Comparison of ENCODE assay signal across 28 cellular contexts in genomic region chr1:241343956-241344355, GRCh38.
"Had no signal": no experiment of that assay in that cellular context is flagged by ENCODE, and none has a peak within 500 bp of the region (broad histone marks: within the 10 kb centered on the region; RNA-seq: fewer than 3 reads in every experiment).

No MANE protein-coding gene starts in this region.

- H3K4me3 ChIP-seq: cardiac muscle cell, MG63, SJCRH30, SK-N-MC had no signal

- ATAC-seq: activated CD8-positive, alpha-beta T cell treated with anti-CD3 and anti-CD28 coated beads for 36 hours; activated T-cell treated with anti-CD3 and anti-CD28 coated beads, Interleukin-2, amount 50 U/mL, for 72 hours; activated T-helper 17 cell treated with anti-CD3 and anti-CD28 coated beads, Interleukin-2, amount 50 U/mL, for 72 hours; Panc1 had no signal

- DNase-seq: activated CD4-positive, alpha-beta T cell treated with anti-CD3 and anti-CD28 coated beads, Interleukin-2, amount 10 ng/mL, durations not matched to agents 24 days and 14 days; activated CD4-positive, alpha-beta T cell treated with anti-CD3 and anti-CD28 coated beads, Interleukin-2, amount 50 U/mL, for 4 hours; activated CD8-positive, alpha-beta T cell treated with anti-CD3 and anti-CD28 coated beads for 36 hours; activated effector memory CD4-positive, alpha-beta T cell treated with anti-CD3 and anti-CD28 coated beads, Interleukin-2, amount 50 U/mL, for 16 hours; activated naive CD4-positive, alpha-beta T cell; activated naive CD4-positive, alpha-beta T cell treated with anti-CD3 and anti-CD28 coated beads, Interleukin-2, amount 50 U/mL, for 16 hours; activated naive CD8-positive, alpha-beta T cell treated with anti-CD3 and anti-CD28 coated beads for 36 hours; activated T-cell treated with anti-CD3 and anti-CD28 coated beads, Interleukin-2, amount 50 U/mL, for 1 hour; activated T-cell treated with anti-CD3 and anti-CD28 coated beads, Interleukin-2, amount 50 U/mL, for 72 hours; amniotic stem cell; aorta; brain microvascular endothelial cell; Kasumi-1; MG63; NCI-H1048; NCI-H1105 treated with DMSO at 0.1 percent for 48 hours; NCI-H1436; NCI-H1694; NCI-H2081; NCI-H345; NCI-H524 treated with DMSO at 0.1 percent for 48 hours; NK-92 treated with Interleukin-12 subunit alpha and Interleukin-12 subunit beta, amount 100 ng/mL, for 24 hours; SHP77; SJCRH30 had no signal
